Comparison of ENCODE assay signal across 17 cellular contexts in the genomic region with DNA sequence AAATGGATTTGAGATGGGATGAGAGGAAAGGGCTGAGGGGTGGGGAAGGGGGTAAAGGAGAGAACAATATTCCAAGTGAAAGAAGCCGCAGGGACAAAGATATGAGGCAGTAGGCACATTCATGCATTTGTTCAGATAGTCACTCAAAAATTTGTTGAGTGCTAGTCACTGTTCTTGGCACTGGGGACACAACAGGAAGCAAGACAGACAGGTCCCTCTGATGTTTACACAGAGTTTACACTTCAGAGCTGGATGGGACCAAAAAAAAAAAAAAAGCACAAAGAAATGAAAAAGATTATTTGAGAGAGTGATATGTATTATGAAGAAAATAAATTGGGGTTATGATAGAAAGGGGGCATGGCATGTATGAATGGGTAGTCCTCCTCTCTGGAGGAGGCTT. TPM values are rescaled to one million over a fixed set of nuclear protein-coding genes. Genes with fewer than 3 reads are reported as not detected.
DNase-seq lines count a peak whose midpoint lies in the region; ATAC-seq, FAIRE-seq and TF ChIP-seq lines count a peak whose summit lies in the region.
"Had no signal": no experiment of that assay in that cellular context is flagged by ENCODE, and none has a peak within 500 bp of the region (broad histone marks: within the 10 kb centered on the region; RNA-seq: fewer than 3 reads in every experiment).

No MANE protein-coding gene starts in this region.

- H3K27ac Mint-ChIP-seq in activated CD4-positive, alpha-beta T cell treated with anti-CD3 and anti-CD28 coated beads, Interleukin-2, amount 10 ng/mL, durations not matched to agents 7 days and 5 days, result peak overlapping the region; percentile 84
- peak overlapping the region; percentile 93 to 94 for H3K27ac Mint-ChIP-seq in T-cell
- H3K27ac Mint-ChIP-seq in glutamatergic neuron (ENCODE audit: unreplicated experiment), result peak overlapping the region; percentile 78

- ATAC-seq in T-cell (replicated peaks in 1 of 4) (peak; percentile 14 to 39 (median 23)), thoracic aorta (ENCODE audit: insufficient number of reproducible peaks, low FRiP score, low read depth) (no peak)
- ATAC-seq: left cardiac atrium had no signal

- peaks cover 49% of the 10 kb centered on the region for H3K4me1 Mint-ChIP-seq in activated CD4-positive, alpha-beta T cell treated with anti-CD3 and anti-CD28 coated beads, Interleukin-2, amount 10 ng/mL, durations not matched to agents 7 days and 5 days
- H3K4me1 Mint-ChIP-seq in T-cell (peaks cover 49% of the 10 kb centered on the region in 3 donors), glutamatergic neuron (ENCODE audit: low read depth, unreplicated experiment) (peaks cover 25% of the 10 kb centered on the region)

- peak; percentile 33 for DNase-seq in activated CD4-positive, alpha-beta T cell treated with anti-CD3 and anti-CD28 coated beads, Interleukin-2, amount 10 ng/mL, durations not matched to agents 7 days and 5 days
- DNase-seq in activated CD4-positive, alpha-beta T cell treated with anti-CD3 and anti-CD28 coated beads, Interleukin-2, amount 50 U/mL, for 1 hour, result no peak
- DNase-seq in T-cell (peak in 8 of 34 experiments; percentile 13 to 27 (median 20)), glutamatergic neuron (no peak), thoracic aorta (ENCODE audit: low spot score) (no peak), SK-N-DZ (ENCODE audit: low spot score) (no peak), COLO829 (ENCODE audit: low spot score) (no peak), H54 (ENCODE audit: insufficient read length, low spot score) (no peak)
- DNase-seq: adrenal gland, DND-41, esophagus squamous epithelium, left cardiac atrium, PC-9, sigmoid colon had no signal

- no peaks in the 10 kb centered on the region for H3K27me3 ChIP-seq in thoracic aorta (replicated peaks; ENCODE audit: insufficient read depth)
- H3K27me3 ChIP-seq: adrenal gland, esophagus squamous epithelium, hepatocyte, sigmoid colon had no signal

- H3K9me3 Mint-ChIP-seq in activated CD4-positive, alpha-beta T cell treated with anti-CD3 and anti-CD28 coated beads, Interleukin-2, amount 10 ng/mL, durations not matched to agents 7 days and 5 days, result no peaks in the 10 kb centered on the region
- H3K9me3 Mint-ChIP-seq in T-cell (no peaks in the 10 kb centered on the region), glutamatergic neuron (ENCODE audit: unreplicated experiment) (peaks cover 2% of the 10 kb centered on the region)
- H3K9me3 Mint-ChIP-seq: IgD-negative memory B cell had no signal

- peaks cover 26 to 43% of the 10 kb centered on the region in 2 donors for H3K4me1 ChIP-seq in thoracic aorta (ENCODE audit: control insufficient read depth in 1 of 2, low read depth in 2 of 2)

- H3K36me3 ChIP-seq in thoracic aorta, result no peaks in the 10 kb centered on the region
- H3K36me3 ChIP-seq: adrenal gland, esophagus squamous epithelium, sigmoid colon had no signal

- H3K27me3 Mint-ChIP-seq in activated CD4-positive, alpha-beta T cell treated with anti-CD3 and anti-CD28 coated beads, Interleukin-2, amount 10 ng/mL, durations not matched to agents 7 days and 5 days, result no peaks in the 10 kb centered on the region
- H3K27me3 Mint-ChIP-seq in T-cell, result no peaks in the 10 kb centered on the region
- peaks cover 8% of the 10 kb centered on the region for H3K27me3 Mint-ChIP-seq in glutamatergic neuron (ENCODE audit: unreplicated experiment)
- H3K27me3 Mint-ChIP-seq: IgD-negative memory B cell had no signal

- no peak overlapping the region for H3K4me3 Mint-ChIP-seq in activated CD4-positive, alpha-beta T cell treated with anti-CD3 and anti-CD28 coated beads, Interleukin-2, amount 10 ng/mL, durations not matched to agents 7 days and 5 days
- H3K4me3 Mint-ChIP-seq in T-cell (peak overlapping the region; percentile 35 to 62 (median 53)), glutamatergic neuron (ENCODE audit: unreplicated experiment) (no peak overlapping the region)
- H3K4me3 Mint-ChIP-seq: IgD-negative memory B cell had no signal

- no peak for TF ChIP-seq CTCF in glutamatergic neuron (IDR thresholded peaks at IDR 0.05; ENCODE audit: partially characterized antibody, unreplicated experiment)
- no peak for TF ChIP-seq CTCF in thoracic aorta (IDR thresholded peaks at IDR 0.05)

- H3K9me3 ChIP-seq in thoracic aorta, result no peaks in the 10 kb centered on the region
- H3K9me3 ChIP-seq: adrenal gland, esophagus squamous epithelium, sigmoid colon had no signal

- FAIRE-seq in H54 (lab: Jason Lieb, UNC), result no peak
- FAIRE-seq: colon had no signal

- POLR2A ChIA-PET in activated CD4-positive, alpha-beta T cell treated with anti-CD3 and anti-CD28 coated beads, Interleukin-2, amount 10 ng/mL, durations not matched to agents 7 days and 5 days (lab: Charles Lee), result interaction anchor here (0.7 kb wide), 1 partner anchor 155 kb away, joined by 3 read pairs; no protein-coding TSS in a partner anchor
- POLR2A ChIA-PET in T-cell (lab: Charles Lee), result interaction anchor here in 1 of 2 donors (0.6 kb wide), 1 partner anchor 140 kb away, joined by 3 read pairs; no protein-coding TSS in a partner anchor

- peak overlapping the region; percentile 91 to 95 for H3K27ac ChIP-seq in thoracic aorta
- H3K27ac ChIP-seq: PC-9 had no signal

- no peaks in the 10 kb centered on the region for H3K36me3 Mint-ChIP-seq in activated CD4-positive, alpha-beta T cell treated with anti-CD3 and anti-CD28 coated beads, Interleukin-2, amount 10 ng/mL, durations not matched to agents 7 days and 5 days (ENCODE audit: low read depth)
- H3K36me3 Mint-ChIP-seq in T-cell (no peaks in the 10 kb centered on the region), glutamatergic neuron (ENCODE audit: unreplicated experiment) (no peaks in the 10 kb centered on the region)
- H3K36me3 Mint-ChIP-seq: IgD-negative memory B cell had no signal

- CTCF ChIA-PET in activated CD4-positive, alpha-beta T cell treated with anti-CD3 and anti-CD28 coated beads, Interleukin-2, amount 10 ng/mL, durations not matched to agents 7 days and 5 days (lab: Charles Lee), result interaction anchor here (0.6 to 3.8 kb wide), 5 partner anchors 11 to 1458 kb away, joined by 3 to 22 read pairs (median 3); no protein-coding TSS in a partner anchor
- CTCF ChIA-PET in T-cell (lab: Charles Lee), result interaction anchor here (0.6 to 2.9 kb wide), 9 partner anchors 11 to 876 kb away, joined by 3 to 16 read pairs (median 4); no protein-coding TSS in a partner anchor

- TF ChIP-seq POLR2A in H54 (IDR thresholded peaks at IDR 0.05; ENCODE audit: low read depth, low read length), result no peak

- no peak overlapping the region for H3K4me3 ChIP-seq in thoracic aorta
- H3K4me3 ChIP-seq: adrenal gland, esophagus squamous epithelium, hepatocyte, PC-9, sigmoid colon had no signal

RNA-seq across cellular contexts. Expression of a gene that starts 3.6 kb away (rescaled TPM):
- total RNA-seq in activated CD4-positive, alpha-beta T cell treated with anti-CD3 and anti-CD28 coated beads, Interleukin-2, amount 10 ng/mL, durations not matched to agents 7 days and 5 days, result 10 to 100 TPM in 1 of 2 experiments, 1 to 10 TPM in 1; 9.4 to 13.2 TPM
- total RNA-seq in T-cell (10 to 100 TPM; 29.7 to 58.5 (median 52.0) TPM), glutamatergic neuron (ENCODE audit: unreplicated experiment) (20.8 TPM), thoracic aorta (10 to 100 TPM; 64.2 to 79.9 TPM)
- 5.8 and 6.0 TPM in 2 replicates for polyA plus RNA-seq in SK-N-DZ (2014; cell fraction: cytosol; rRNA removed)
- 5.7 and 7.3 TPM in 2 replicates for polyA plus RNA-seq in SK-N-DZ (2014; cell fraction: nucleus; rRNA removed)

Comparison
In these comparisons a context has a peak if more than half of its experiments do, and no peak if none do; other contexts are left out.
1. H3K4me3 Mint-ChIP-seq: peak in T-cell (3 of 3); none in activated CD4-positive, alpha-beta T cell treated with anti-CD3 and anti-CD28 coated beads, Interleukin-2, amount 10 ng/mL, durations not matched to agents 7 days and 5 days (single experiment) and glutamatergic neuron (single experiment).
2. Peak in every context shown above with its lines, with median percentiles within 50 percentile points of each other: H3K27ac Mint-ChIP-seq.